Comparison of ENCODE assay signal across 17 cellular contexts in genomic region chr13:36822786-36823185, GRCh38. TPM values are rescaled to one million over a fixed set of nuclear protein-coding genes. Genes with fewer than 3 reads are reported as not detected.
DNase-seq lines count a peak whose midpoint lies in the region; ATAC-seq, FAIRE-seq and TF ChIP-seq lines count a peak whose summit lies in the region.
"Had no signal": no experiment of that assay in that cellular context is flagged by ENCODE, and none has a peak within 500 bp of the region (broad histone marks: within the 10 kb centered on the region; RNA-seq: fewer than 3 reads in every experiment).

No MANE protein-coding gene starts in this region.

- no peaks in the 10 kb centered on the region for H3K9me3 ChIP-seq in astrocyte (ENCODE audit: insufficient read depth, low read depth, low read length)
- H3K9me3 ChIP-seq: SK-N-SH had no signal

- DNase-seq in activated naive CD4-positive, alpha-beta T cell treated with Interleukin-2 at 50 U/mL for 16 hours: no peak
- DNase-seq in NB4 (ENCODE audit: low read depth) (peak; percentile 18), astrocyte (ENCODE audit: low read depth) (peak; percentile 26), pulmonary artery endothelial cell (ENCODE audit: low read depth, low spot score) (peak; percentile 22), amniotic stem cell (lab: John Stamatoyannopoulos, UW) (no peak)
- DNase-seq: GOT3; NCI-H1092 treated with DMSO at 0.1 percent for 48 hours; NCI-H226; nucleus accumbens; SK-N-SH; small intestine; stimulated activated naive CD4-positive, alpha-beta T cell treated with Interleukin-2 at 50 U/mL for 16 hours had no signal

- H3K27me3 Mint-ChIP-seq in activated naive CD4-positive, alpha-beta T cell treated with anti-CD3 and anti-CD28 coated beads, Interleukin-2, amount 50 U/mL, for 24 hours: no peaks in the 10 kb centered on the region
- H3K27me3 Mint-ChIP-seq in astrocyte (ENCODE audit: low read depth, unreplicated experiment): no peaks in the 10 kb centered on the region

- H3K36me3 Mint-ChIP-seq in activated naive CD4-positive, alpha-beta T cell treated with anti-CD3 and anti-CD28 coated beads, Interleukin-2, amount 50 U/mL, for 24 hours: peaks cover 3% of the 10 kb centered on the region
- no peaks in the 10 kb centered on the region for H3K36me3 Mint-ChIP-seq in astrocyte (ENCODE audit: low read depth, unreplicated experiment)

- H3K27ac ChIP-seq in astrocyte (ENCODE audit: low read depth, low read length): no peak overlapping the region
- H3K27ac ChIP-seq: epithelial cell of prostate had no signal

- H3K36me3 ChIP-seq in astrocyte (ENCODE audit: insufficient read depth, low read length): no peaks in the 10 kb centered on the region

- TF ChIP-seq CTCF in NB4 (IDR thresholded peaks at IDR 0.05; ENCODE audit: low read depth, low read length): no peak
- no peak for TF ChIP-seq CTCF in astrocyte (IDR thresholded peaks at IDR 0.05; ENCODE audit: insufficient read depth, low read depth, low read length)

- ATAC-seq in GM21786 (IDR thresholded peaks at IDR 0.05; ENCODE audit: unreplicated experiment) (no peak), HG03039 (IDR thresholded peaks at IDR 0.05; ENCODE audit: unreplicated experiment) (no peak)

- H3K4me2 ChIP-seq in astrocyte (ENCODE audit: low read length): peak overlapping the region; percentile 31
- H3K4me2 ChIP-seq: SK-N-SH had no signal

- no peaks in the 10 kb centered on the region for H3K27me3 ChIP-seq in astrocyte (ENCODE audit: insufficient read depth, low read length)

- H3K4me1 ChIP-seq in astrocyte (ENCODE audit: insufficient read depth, low read length): peaks cover 20% of the 10 kb centered on the region

- TF ChIP-seq POLR2A in NB4 (IDR thresholded peaks at IDR 0.05; ENCODE audit: extremely low read depth, insufficient read length): no peak

- H3K79me2 ChIP-seq in astrocyte (ENCODE audit: insufficient read depth, low read length): peaks cover 56% of the 10 kb centered on the region

- H3K9me3 Mint-ChIP-seq in activated naive CD4-positive, alpha-beta T cell treated with anti-CD3 and anti-CD28 coated beads, Interleukin-2, amount 50 U/mL, for 24 hours: no peaks in the 10 kb centered on the region
- H3K9me3 Mint-ChIP-seq in astrocyte (ENCODE audit: unreplicated experiment): no peaks in the 10 kb centered on the region

- H4K20me1 ChIP-seq in astrocyte (ENCODE audit: insufficient read depth, low read length): peaks cover 10% of the 10 kb centered on the region

- peaks cover 59% of the 10 kb centered on the region for H3K4me1 Mint-ChIP-seq in activated naive CD4-positive, alpha-beta T cell treated with anti-CD3 and anti-CD28 coated beads, Interleukin-2, amount 50 U/mL, for 24 hours
- peaks cover 22% of the 10 kb centered on the region for H3K4me1 Mint-ChIP-seq in astrocyte (ENCODE audit: low read depth, unreplicated experiment)

- peak overlapping the region; percentile 48 for H3K27ac Mint-ChIP-seq in activated naive CD4-positive, alpha-beta T cell treated with anti-CD3 and anti-CD28 coated beads, Interleukin-2, amount 50 U/mL, for 24 hours
- H3K27ac Mint-ChIP-seq in astrocyte (ENCODE audit: unreplicated experiment): no peak overlapping the region

- peak overlapping the region; percentile 27 for H3K4me3 ChIP-seq in NB4 (ENCODE audit: low read depth, low read length)
- no peak overlapping the region for H3K4me3 ChIP-seq in astrocyte (ENCODE audit: insufficient read depth, low read depth, low read length)

- no peak for FAIRE-seq in astrocyte (lab: Jason Lieb, UNC)
- FAIRE-seq: islet of Langerhans, small intestine had no signal

- H3K9ac ChIP-seq in astrocyte (ENCODE audit: low read length): no peak overlapping the region
- H3K9ac ChIP-seq: SK-N-SH had no signal

- H2AFZ ChIP-seq in astrocyte (ENCODE audit: low read depth, low read length): no peak overlapping the region

- no peak overlapping the region for H3K4me3 Mint-ChIP-seq in activated naive CD4-positive, alpha-beta T cell treated with anti-CD3 and anti-CD28 coated beads, Interleukin-2, amount 50 U/mL, for 24 hours
- no peak overlapping the region for H3K4me3 Mint-ChIP-seq in astrocyte (ENCODE audit: unreplicated experiment)

RNA-seq across cellular contexts. Expression of gene RFXAP, which starts 3.8 kb away (rescaled TPM):
- 5.5 and 5.9 TPM in 2 replicates for total RNA-seq in astrocyte
- total RNA-seq in pulmonary artery endothelial cell: 1.6 and 1.7 TPM in 2 replicates

Comparison
In these comparisons a context has a peak if more than half of its experiments do, and no peak if none do; other contexts are left out.
1. DNase-seq: peak in NB4 (single experiment), astrocyte (single experiment) and pulmonary artery endothelial cell (single experiment); none in activated naive CD4-positive, alpha-beta T cell treated with Interleukin-2 at 50 U/mL for 16 hours (single experiment) and amniotic stem cell (single experiment).